In the genomic region with DNA sequence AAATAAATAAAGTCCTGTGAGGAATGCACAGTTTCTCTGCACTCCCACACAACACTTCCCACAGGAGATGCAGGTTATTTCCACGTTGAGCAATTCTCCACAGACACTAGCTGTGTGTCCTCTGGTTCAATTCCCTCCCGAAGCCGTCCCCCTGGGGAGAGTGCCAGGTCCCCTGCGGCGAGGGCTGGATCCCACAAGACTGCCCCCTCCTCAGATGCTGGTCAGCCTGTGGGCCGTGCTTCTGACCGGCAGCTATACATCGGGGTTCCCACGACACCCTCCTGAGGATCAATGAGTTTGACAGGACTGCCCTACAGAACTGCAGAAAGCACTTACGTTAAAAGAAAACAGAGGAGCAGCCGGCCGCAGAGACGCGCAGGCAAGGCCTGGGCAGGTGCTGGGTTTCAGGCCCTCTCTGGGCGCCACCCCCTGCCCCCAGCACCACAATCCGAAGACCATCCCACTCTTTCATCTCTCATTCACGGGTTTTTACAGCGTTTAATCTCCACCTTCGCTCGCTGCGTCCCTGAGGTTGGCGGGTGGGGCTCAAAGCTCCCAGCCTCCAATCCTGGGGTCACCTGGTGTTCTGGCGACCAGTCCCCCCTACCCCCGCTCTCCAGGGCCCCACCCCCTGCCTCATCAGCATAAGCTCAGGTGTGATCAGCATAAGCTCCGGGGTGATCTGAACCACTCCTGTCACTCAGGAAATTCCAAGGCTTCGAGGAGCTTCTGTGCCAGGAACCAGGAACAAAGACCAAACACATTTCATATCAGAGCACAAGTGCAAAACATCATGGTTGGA, we compare ENCODE assay signal across 20 cellular contexts. TPM values are rescaled to one million over a fixed set of nuclear protein-coding genes. Genes with fewer than 3 reads are reported as not detected.
DNase-seq lines count a peak whose midpoint lies in the region; ATAC-seq and TF ChIP-seq lines count a peak whose summit lies in the region.
"Had no signal": no experiment of that assay in that cellular context is flagged by ENCODE, and none has a peak within 500 bp of the region (broad histone marks: within the 10 kb centered on the region; RNA-seq: fewer than 3 reads in every experiment).

No MANE protein-coding gene starts in this region.

- H3K36me3 ChIP-seq in upper lobe of right lung, result peaks cover 3% of the 10 kb centered on the region

- no peak overlapping the region for H3K4me3 ChIP-seq in upper lobe of right lung
- H3K4me3 ChIP-seq: left ventricle myocardium inferior, MG63, SJSA1, suprapubic skin had no signal

- TF ChIP-seq CTCF in brain (conservative IDR thresholded peaks at IDR 0.05) (no peak), mesothelial cell of epicardium (IDR thresholded peaks at IDR 0.05; ENCODE audit: unreplicated experiment) (no peak), upper lobe of right lung (IDR thresholded peaks at IDR 0.05) (no peak)

- H3K9me3 Mint-ChIP-seq in brain, result no peaks in the 10 kb centered on the region
- H3K9me3 Mint-ChIP-seq in mesothelial cell of epicardium, result no peaks in the 10 kb centered on the region
- H3K9me3 Mint-ChIP-seq: activated naive CD8-positive, alpha-beta T cell treated with anti-CD3 and anti-CD28 coated beads for 36 hours had no signal

- H3K4me1 ChIP-seq in upper lobe of right lung, result peaks cover 14% of the 10 kb centered on the region

- no peak overlapping the region for H3K27ac ChIP-seq in upper lobe of right lung
- H3K27ac ChIP-seq: left ventricle myocardium inferior, SJSA1, suprapubic skin had no signal

- DNase-seq in stimulated activated CD4-positive, alpha-beta T cell treated with anti-CD3 and anti-CD28 coated beads, Interleukin-4, amount 100 ng/mL, for 1 hour, result peak; percentile 1
- no peak for DNase-seq in stimulated activated CD4-positive, alpha-beta T cell treated with anti-CD3 and anti-CD28 coated beads, Interleukin-4, amount 100 ng/mL, for 24 hours
- DNase-seq in mesothelial cell of epicardium (ENCODE audit: low spot score in 2 of 2, unreplicated experiment in 2 of 2), result no peak
- no peak for DNase-seq in upper lobe of right lung
- DNase-seq in activated T-cell treated with anti-CD3 and anti-CD28 coated beads, Interleukin-2, amount 50 U/mL, for 1 hour, result no peak
- DNase-seq in SIG-M5 treated with dmso at 0.1 percent for 504 hours (lab: John Stamatoyannopoulos, UW; ENCODE audit: unreplicated experiment), result no peak
- DNase-seq in pons (ENCODE audit: low spot score), result no peak
- DNase-seq: activated CD4-positive, alpha-beta T cell treated with anti-CD3 and anti-CD28 coated beads for 48 hours; activated naive CD8-positive, alpha-beta T cell treated with anti-CD3 and anti-CD28 coated beads for 36 hours; AML-193; central memory CD4-positive, alpha-beta T cell; hypothalamus; left ventricle myocardium inferior; MG63; NCI-H1930; NCI-H524; T1000 had no signal

- H3K36me3 Mint-ChIP-seq in brain, result peaks cover 16% of the 10 kb centered on the region
- H3K36me3 Mint-ChIP-seq in mesothelial cell of epicardium, result peaks cover 9% of the 10 kb centered on the region

- peak overlapping the region in 4 of 5 experiments; percentile 28 to 78 (median 64) for H3K27ac Mint-ChIP-seq in brain
- peak overlapping the region; percentile 75 for H3K27ac Mint-ChIP-seq in mesothelial cell of epicardium
- H3K27ac Mint-ChIP-seq: activated naive CD8-positive, alpha-beta T cell treated with anti-CD3 and anti-CD28 coated beads for 36 hours had no signal

- intact Hi-C loops in upper lobe of right lung (cut with DNase I), result no loop called here

- H3K4me1 Mint-ChIP-seq in brain (peaks cover 15% of the 10 kb centered on the region), mesothelial cell of epicardium (peaks cover 12% of the 10 kb centered on the region)

- H3K4me3 Mint-ChIP-seq in brain (no peak overlapping the region), mesothelial cell of epicardium (no peak overlapping the region)
- H3K4me3 Mint-ChIP-seq: activated naive CD8-positive, alpha-beta T cell treated with anti-CD3 and anti-CD28 coated beads for 36 hours had no signal

- H3K27me3 ChIP-seq in upper lobe of right lung, result no peaks in the 10 kb centered on the region
- H3K27me3 ChIP-seq: MG63, SJSA1, suprapubic skin had no signal

- H3K27me3 Mint-ChIP-seq in brain (no peaks in the 10 kb centered on the region), mesothelial cell of epicardium (ENCODE audit: low read depth) (no peaks in the 10 kb centered on the region)
- H3K27me3 Mint-ChIP-seq: activated naive CD8-positive, alpha-beta T cell treated with anti-CD3 and anti-CD28 coated beads for 36 hours had no signal

- peak; percentile 66 for ATAC-seq in upper lobe of right lung

- no peaks in the 10 kb centered on the region for H3K9me3 ChIP-seq in upper lobe of right lung
- H3K9me3 ChIP-seq: left ventricle myocardium inferior, MG63, SJSA1, suprapubic skin had no signal

RNA-seq across cellular contexts. Expression of gene SLC35E2B, which starts 9.3 kb away (rescaled TPM):
- polyA plus RNA-seq in brain (ENCODE audit: insufficient read depth, low read depth, low replicate concordance), result 30.7 TPM
- 112 to 119 TPM (median 113 TPM) in 3 replicates for total RNA-seq in mesothelial cell of epicardium
- 49.8 TPM for total RNA-seq in upper lobe of right lung

RNA-seq across cellular contexts. Expression of gene CDK11B, which starts 24.5 kb away (rescaled TPM):
- polyA plus RNA-seq in brain (ENCODE audit: insufficient read depth, low read depth, low replicate concordance), result 46.9 TPM
- total RNA-seq in mesothelial cell of epicardium, result 25.2 to 27.2 TPM (median 26.6 TPM) in 3 replicates
- total RNA-seq in upper lobe of right lung, result 24.8 TPM

RNA-seq across cellular contexts. Expression of gene CDK11A, which starts 40.9 kb away (rescaled TPM):
- 15.5 TPM for polyA plus RNA-seq in brain (ENCODE audit: insufficient read depth, low read depth, low replicate concordance)
- total RNA-seq in mesothelial cell of epicardium, result 47.9 to 54.2 TPM (median 52.8 TPM) in 3 replicates
- total RNA-seq in upper lobe of right lung, result 51.7 TPM

RNA-seq across cellular contexts. Expression of gene MMP23B, which starts 51.3 kb away (rescaled TPM):
- polyA plus RNA-seq in brain (ENCODE audit: insufficient read depth, low read depth, low replicate concordance), result not detected
- 63.8 to 70.3 TPM (median 65.4 TPM) in 3 replicates for total RNA-seq in mesothelial cell of epicardium
- 40.3 TPM for total RNA-seq in upper lobe of right lung
